ENCODE assay signal across 1 cellular context in genomic region chr2:30459140-30459539, GRCh38.
TF ChIP-seq lines count a peak whose summit lies in the region.

No MANE protein-coding gene starts in this region.

TF ChIP-seq in GM23338, 12 proteins besides CTCF, POLR2A, EP300 and RAD21 (continued from another document):
- TF ChIP-seq ZNF462 (CRISPR knock-in tag; IDR thresholded peaks at IDR 0.05) (no peak), CREB1 (CRISPR knock-in tag; IDR thresholded peaks at IDR 0.05; ENCODE audit: low read depth) (no peak), EZH2 (IDR thresholded peaks at IDR 0.05; ENCODE audit: low read depth, unreplicated experiment) (no peak), ZNF114 (CRISPR knock-in tag; IDR thresholded peaks at IDR 0.05) (no peak), REST (IDR thresholded peaks at IDR 0.05; ENCODE audit: unreplicated experiment) (no peak)
